ENCODE assay signal across 29 cellular contexts in the genomic region with DNA sequence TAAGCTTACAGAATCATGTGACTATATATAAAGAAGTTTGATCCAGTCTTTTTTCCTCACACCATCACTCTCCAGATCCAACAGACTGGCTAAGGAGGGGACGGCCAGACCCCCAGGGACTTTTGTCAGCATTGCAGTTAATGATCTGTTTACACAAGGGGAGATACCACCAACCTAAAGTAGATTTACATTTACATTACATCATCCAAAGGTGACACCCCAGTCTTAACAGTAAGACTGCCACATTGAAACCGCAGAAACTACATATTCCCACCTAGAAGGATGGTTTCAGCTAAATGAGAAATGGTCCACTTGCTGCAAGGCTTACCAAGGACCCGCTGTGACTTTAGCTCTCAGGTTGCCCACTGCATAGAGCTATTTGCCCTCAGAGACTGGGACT. TPM values are rescaled to one million over a fixed set of nuclear protein-coding genes. Genes with fewer than 3 reads are reported as not detected.
"Had no signal": no experiment of that assay in that cellular context is flagged by ENCODE, and none has a peak within 500 bp of the region (broad histone marks: within the 10 kb centered on the region; RNA-seq: fewer than 3 reads in every experiment).

No MANE protein-coding gene starts in this region.

- H3K36me3 ChIP-seq: brain microvascular endothelial cell, lower lobe of right lung, neutrophil, pancreas, right atrium auricular region, tibial artery, uterus had no signal

- H3K27me3 ChIP-seq: brain microvascular endothelial cell, foreskin keratinocyte, hepatocyte, pancreas, right atrium auricular region, tibial artery, uterus had no signal

- H3K4me3 ChIP-seq: hepatocyte, lower lobe of right lung, pancreas, psoas muscle, right atrium auricular region, tibial artery, uterus had no signal

- H3K27ac Mint-ChIP-seq: activated CD4-positive, alpha-beta T cell treated with anti-CD3 and anti-CD28 coated beads, Interleukin-2, amount 10 ng/mL, durations not matched to agents 24 days and 14 days; activated naive CD8-positive, alpha-beta T cell treated with anti-CD3 and anti-CD28 coated beads, Interleukin-2, amount 50 U/mL, for 24 hours; activated T-helper 1 cell treated with anti-CD3 and anti-CD28 coated beads, Interleukin-12 subunit alpha, Interleukin-12 subunit beta, Interleukin-2, Interleukin-4 antibody, amounts not matched to agents 30 ng/mL and 10 ng/mL and 1 ng/mL, durations not matched to agents 14 hours and 24 hours and 36 hours; immature natural killer cell; naive thymus-derived CD4-positive, alpha-beta T cell; stimulated activated naive CD8-positive, alpha-beta T cell treated with anti-CD3 and anti-CD28 coated beads, Interleukin-15, Interleukin-2, amounts not matched to agents 100 ng/mL and 50 ng/mL, for 24 hours; T-helper 2 cell treated with Interferon-gamma antibody and Interleukin-4, amounts not matched to agents 5 μg/mL and 100 μg/mL, for 36 hours had no signal

- H3K9me3 Mint-ChIP-seq: activated CD4-positive, alpha-beta memory T cell treated with anti-CD3 and anti-CD28 coated beads, Interleukin-2, amount 10 ng/mL, durations not matched to agents 7 days and 5 days; activated CD4-positive, alpha-beta T cell treated with anti-CD3 and anti-CD28 coated beads, Interleukin-2, amount 10 ng/mL, durations not matched to agents 24 days and 14 days; activated naive CD8-positive, alpha-beta T cell treated with anti-CD3 and anti-CD28 coated beads, Interleukin-2, amount 50 U/mL, for 24 hours; activated T-helper 1 cell treated with anti-CD3 and anti-CD28 coated beads, Interleukin-12 subunit alpha, Interleukin-12 subunit beta, Interleukin-2, Interleukin-4 antibody, amounts not matched to agents 30 ng/mL and 10 ng/mL and 1 ng/mL, durations not matched to agents 14 hours and 24 hours and 36 hours; immature natural killer cell; naive thymus-derived CD4-positive, alpha-beta T cell; stimulated activated naive CD8-positive, alpha-beta T cell treated with anti-CD3 and anti-CD28 coated beads, Interleukin-15, Interleukin-2, amounts not matched to agents 100 ng/mL and 50 ng/mL, for 24 hours; T-helper 2 cell treated with Interferon-gamma antibody and Interleukin-4, amounts not matched to agents 5 μg/mL and 100 μg/mL, for 36 hours had no signal

- H3K27me3 Mint-ChIP-seq: activated naive CD8-positive, alpha-beta T cell treated with anti-CD3 and anti-CD28 coated beads, Interleukin-2, amount 50 U/mL, for 24 hours had no signal

- ATAC-seq: activated CD4-positive, CD25-positive, alpha-beta regulatory T cell treated with anti-CD3 and anti-CD28 coated beads, Interleukin-2, amount 50 U/mL, for 24 hours; activated naive CD8-positive, alpha-beta T cell treated with anti-CD3 and anti-CD28 coated beads, Interleukin-2, amount 50 U/mL, for 24 hours; foreskin keratinocyte; left lobe of liver; lower lobe of right lung; naive thymus-derived CD4-positive, alpha-beta T cell; pancreas; psoas muscle had no signal

- H3K36me3 Mint-ChIP-seq: immature natural killer cell; naive thymus-derived CD4-positive, alpha-beta T cell had no signal

- DNase-seq: activated CD4-positive, alpha-beta memory T cell treated with anti-CD3 and anti-CD28 coated beads, Interleukin-2, amount 10 ng/mL, durations not matched to agents 7 days and 5 days; activated CD4-positive, alpha-beta T cell treated with anti-CD3 and anti-CD28 coated beads, Interleukin-2, amount 10 ng/mL, durations not matched to agents 24 days and 14 days; activated gamma-delta T cell; activated naive CD4-positive, alpha-beta T cell treated with anti-CD3 and anti-CD28 coated beads, Interleukin-2, amount 50 U/mL, for 16 hours; activated naive CD8-positive, alpha-beta T cell treated with anti-CD3 and anti-CD28 coated beads, Interleukin-2, amount 50 U/mL, for 24 hours; anterior cingulate cortex; brain microvascular endothelial cell; central memory CD4-positive, alpha-beta T cell; dermis blood vessel endothelial cell; effector CD8-positive, alpha-beta T cell; foreskin keratinocyte; immature natural killer cell; lower lobe of right lung; naive thymus-derived CD4-positive, alpha-beta T cell; pancreas; psoas muscle; stimulated activated CD4-positive, alpha-beta T cell treated with anti-CD3 and anti-CD28 coated beads, Interleukin-1b, Interleukin-23, amount 100 ng/mL, for 48 hours; substantia nigra; tibial artery; uterus had no signal

- H3K4me2 ChIP-seq: hepatocyte had no signal

- H3K27ac ChIP-seq: brain microvascular endothelial cell, foreskin keratinocyte, hepatocyte, lower lobe of right lung, neutrophil, pancreas, psoas muscle, right atrium auricular region, tibial artery, uterus, VCaP had no signal

- H3K9me3 ChIP-seq: lower lobe of right lung, neutrophil, pancreas, psoas muscle, right atrium auricular region, tibial artery, uterus had no signal

- H2AFZ ChIP-seq: hepatocyte had no signal

- H3K4me1 ChIP-seq: uterus had no signal

- H3K4me3 Mint-ChIP-seq: activated CD4-positive, alpha-beta memory T cell treated with anti-CD3 and anti-CD28 coated beads, Interleukin-2, amount 10 ng/mL, durations not matched to agents 7 days and 5 days; activated CD4-positive, alpha-beta T cell treated with anti-CD3 and anti-CD28 coated beads, Interleukin-2, amount 10 ng/mL, durations not matched to agents 24 days and 14 days; activated naive CD8-positive, alpha-beta T cell treated with anti-CD3 and anti-CD28 coated beads, Interleukin-2, amount 50 U/mL, for 24 hours; activated T-helper 1 cell treated with anti-CD3 and anti-CD28 coated beads, Interleukin-12 subunit alpha, Interleukin-12 subunit beta, Interleukin-2, Interleukin-4 antibody, amounts not matched to agents 30 ng/mL and 10 ng/mL and 1 ng/mL, durations not matched to agents 14 hours and 24 hours and 36 hours; immature natural killer cell; stimulated activated naive CD8-positive, alpha-beta T cell treated with anti-CD3 and anti-CD28 coated beads, Interleukin-15, Interleukin-2, amounts not matched to agents 100 ng/mL and 50 ng/mL, for 24 hours; T-helper 2 cell treated with Interferon-gamma antibody and Interleukin-4, amounts not matched to agents 5 μg/mL and 100 μg/mL, for 36 hours had no signal

RNA-seq across cellular contexts. Expression of a gene that starts 57.3 kb away (rescaled TPM):
- total RNA-seq: activated CD4-positive, alpha-beta T cell treated with anti-CD3 and anti-CD28 coated beads, Interleukin-2, amount 10 ng/mL, durations not matched to agents 24 days and 14 days; activated T-helper 1 cell treated with anti-CD3 and anti-CD28 coated beads, Interleukin-12 subunit alpha, Interleukin-12 subunit beta, Interleukin-2, Interleukin-4 antibody, amounts not matched to agents 30 ng/mL and 10 ng/mL and 1 ng/mL, durations not matched to agents 14 hours and 24 hours and 36 hours; dermis blood vessel endothelial cell had no signal
- polyA plus RNA-seq: immature natural killer cell had no signal
